In genomic region chr2:96163768-96164429, GRCh38 we compare ENCODE assay signal across 9 cellular contexts. TPM values are rescaled to one million over a fixed set of nuclear protein-coding genes. Genes with fewer than 3 reads are reported as not detected.
DNase-seq lines count a peak whose midpoint lies in the region; ATAC-seq, FAIRE-seq and TF ChIP-seq lines count a peak whose summit lies in the region.
"Had no signal": no experiment of that assay in that cellular context is flagged by ENCODE, and none has a peak within 500 bp of the region (broad histone marks: within the 10 kb centered on the region; RNA-seq: fewer than 3 reads in every experiment).

No MANE protein-coding gene starts in this region.

- WGBS in K562 (ENCODE audit: insufficient coverage, low coverage, missing lambda C conversion rate): 59% methylated on average over 8 of the region's 13 CpGs

- peak overlapping the region; percentile 51 for H2AFZ ChIP-seq in K562 (ENCODE audit: low read depth, low read length)

- H4K20me1 ChIP-seq in K562 (replicated peaks; ENCODE audit: control insufficient read depth, insufficient read depth, low read length): no peaks in the 10 kb centered on the region

- no TSS peak for BruUV-seq in K562 (replicated peaks; lab: Mats Ljungman, UMichigan)

- POLR2A ChIA-PET in K562 (lab: Yijun Ruan, JAX): interaction anchor here (0.7 kb wide), 1 partner anchor 11 kb away, joined by 4 read pairs; no protein-coding TSS in a partner anchor

- TF ChIP-seq EP300 in K562 (IDR thresholded peaks at IDR 0.05; ENCODE audit: low read length): no peak

- no peaks in the 10 kb centered on the region for H3K9me1 ChIP-seq in K562 (ENCODE audit: control insufficient read depth, insufficient read depth, low read length)

- no peak overlapping the region for H3K4me2 ChIP-seq in K562 (ENCODE audit: insufficient read depth, low read length)

- FAIRE-seq in GM12892 (lab: Jason Lieb, UNC): peak; percentile 97
- FAIRE-seq in K562 (lab: Jason Lieb, UNC): no peak

- ATAC-seq in GM21825 (IDR thresholded peaks at IDR 0.05; ENCODE audit: unreplicated experiment): peak; percentile 53
- peak; percentile 13; the same call in 1 of the 3 replicates for ATAC-seq in K562

- in situ Hi-C loops in K562 (cut with MboI): no loop called here

- H3K4me1 ChIP-seq in SJCRH30 (peaks cover 46% of the 10 kb centered on the region), K562 (replicated peaks in 1 of 2; ENCODE audit: control insufficient read depth in 2 of 2, insufficient read depth in 2 of 2, low read length in 2 of 2) (peaks cover 5 to 19% of the 10 kb centered on the region in 2 experiments)

- DNase-seq in GM12892 (ENCODE audit: insufficient read length) (peak; percentile 60), SJCRH30 (peak; percentile 64 to 65), K562 (ENCODE audit: extremely low read depth in 1 of 4, low spot score in 3 of 4) (no peak), mucosa of gallbladder (ENCODE audit: low spot score) (no peak), GF-D8 (lab: John Stamatoyannopoulos, UW) (no peak), dedifferentiated amniotic fluid mesenchymal stem cell (ENCODE audit: extremely low spot score) (no peak)
- peak in 2 of 3 donors; percentile 41 to 71 for DNase-seq in stimulated activated CD4-positive, alpha-beta T cell treated with anti-CD3 and anti-CD28 coated beads, TNF-alpha, amount 100 ng/mL, for 1 hour (ENCODE audit: low read depth in 3 of 3, low spot score in 1 of 3)

- no peaks in the 10 kb centered on the region for H3K36me3 ChIP-seq in SJCRH30
- no peaks in the 10 kb centered on the region for H3K36me3 ChIP-seq in K562 (ENCODE audit: control insufficient read depth, insufficient read depth, low read length)

- no peaks in the 10 kb centered on the region for H3K79me2 ChIP-seq in K562 (ENCODE audit: control insufficient read depth, insufficient read depth, low read length)

- H3K9ac ChIP-seq in K562 (ENCODE audit: insufficient read depth in 1 of 2, low read depth in 2 of 2, low read length in 2 of 2): peak overlapping the region in 1 of 2 experiments; percentile 71; a peak in 2 of 4 replicates

- CTCF ChIA-PET in K562 (lab: Yijun Ruan, JAX; ENCODE audit: low intra/inter-chr PET ratio): no interaction called here

- TF ChIP-seq POLR2A in GM12892 (IDR thresholded peaks at IDR 0.05; ENCODE audit: low read depth, low read length) (peak; percentile 71), K562 (conservative IDR thresholded peaks at IDR 0.05) (no peak)

- H3K9me3 ChIP-seq in SJCRH30 (replicated peaks): 0 out of 2 replicates have a peak, but pooled peaks cover 4% of the 10 kb centered on the region
- no peaks in the 10 kb centered on the region for H3K9me3 ChIP-seq in K562 (replicated peaks; ENCODE audit: control insufficient read depth, insufficient read depth, low read depth, low read length)

- no peak for TF ChIP-seq RAD21 in K562 (CRISPR knock-in tag; conservative IDR thresholded peaks at IDR 0.05 in 1 of 2, IDR thresholded peaks at IDR 0.05 in 1 of 2)

- H3K4me3 ChIP-seq in SJCRH30: no peak overlapping the region
- H3K4me3 ChIP-seq in K562: no peak overlapping the region

- no peak for TF ChIP-seq CTCF in K562 (IDR thresholded peaks at IDR 0.05 in 2 of 3, conservative IDR thresholded peaks at IDR 0.05 in 1 of 3; ENCODE audit: insufficient read depth in 2 of 3, low read depth in 1 of 3, low read length in 3 of 3)

- intact Hi-C loops in K562 (cut with micrococcal nuclease): no loop called here

- H3K27ac ChIP-seq in SJCRH30 (peak overlapping the region; percentile 74), K562 (ENCODE audit: extremely low read depth, low read depth, low read length) (no peak overlapping the region)

- H3K27me3 ChIP-seq in SJCRH30 (no peaks in the 10 kb centered on the region), K562 (ENCODE audit: control insufficient read depth in 2 of 2, insufficient read depth in 2 of 2, low read length in 2 of 2) (no peaks in the 10 kb centered on the region)

RNA-seq across cellular contexts. Expression of gene DUSP2, which starts 18.7 kb away (rescaled TPM):
- polyA plus RNA-seq in GM12892 (2012; ENCODE audit: missing spikeins): 160 TPM
- total RNA-seq in SJCRH30 (2014; rRNA removed; shearing (Covaris generic)): 0.67 and 1.0 TPM in 2 replicates
- 0.16 TPM in 1 of 2 replicates, not detected in the other for total RNA-seq in K562 (2011; cell fraction: chromatin; rRNA removed; ENCODE audit: low replicate concordance)
- total RNA-seq in K562 (2011; cell fraction: nucleolus; rRNA removed): 0.33 TPM in 1 of 2 replicates, not detected in the other
- total RNA-seq in K562 (2011; cell fraction: nucleoplasm; rRNA removed): not detected in 2 replicates
- total RNA-seq in K562 (2014; rRNA removed): not detected in 2 replicates
- not detected in 2 replicates for total RNA-seq in K562 (2014; rRNA removed; fragmentation: Illumina TruSeq; extraction: Trizol)
- not detected in 2 replicates for total RNA-seq in K562 (2015; rRNA removed; fragmentation: Illumina TruSeq; extraction: Trizol)
- total RNA-seq in K562 (2021): 0.18 and 0.42 TPM in 2 replicates
- 0.04 TPM in 1 of 2 replicates, not detected in the other for polyA plus RNA-seq in K562 (2011; rRNA removed)
- polyA plus RNA-seq in K562 (2011; cell fraction: cytosol; rRNA removed): 0.06 and 0.07 TPM in 2 replicates
- polyA plus RNA-seq in K562 (2011; cell fraction: nucleus; rRNA removed): 0.14 and 0.64 TPM in 2 replicates
- 0.08 TPM in 1 of 2 replicates, not detected in the other for polyA plus RNA-seq in K562 (2012)
- not detected in 2 replicates for polyA plus RNA-seq in K562 (2014; fragmentation: Illumina TruSeq; extraction: Trizol)
- not detected for polyA plus RNA-seq in K562 (2014; fragmentation: Nextera tagmentation; extraction: Ambion mirVana)
- not detected in 2 replicates for polyA plus RNA-seq in K562 (2014; rRNA removed)
- polyA minus RNA-seq in K562 (2011; rRNA and poly(A)+ RNA removed): not detected in 2 replicates
- polyA minus RNA-seq in K562 (2011; cell fraction: cytosol; rRNA and poly(A)+ RNA removed): 0.76 and 1.8 TPM in 2 replicates
- 0.40 and 0.89 TPM in 2 replicates for polyA minus RNA-seq in K562 (2011; cell fraction: nucleus; rRNA and poly(A)+ RNA removed)
- 11.3 TPM for total RNA-seq in mucosa of gallbladder

RNA-seq across cellular contexts. Expression of gene ASTL, which starts 25.6 kb away (rescaled TPM):
- polyA plus RNA-seq in GM12892 (2012; ENCODE audit: missing spikeins): 1.3 TPM
- not detected in 2 replicates for total RNA-seq in SJCRH30 (2014; rRNA removed; shearing (Covaris generic))
- total RNA-seq in K562 (2011; cell fraction: chromatin; rRNA removed; ENCODE audit: low replicate concordance): not detected in 2 replicates
- not detected in 2 replicates for total RNA-seq in K562 (2011; cell fraction: nucleolus; rRNA removed)
- not detected in 2 replicates for total RNA-seq in K562 (2011; cell fraction: nucleoplasm; rRNA removed)
- total RNA-seq in K562 (2014; rRNA removed) (not detected in 2 replicates), K562 (2014; rRNA removed; fragmentation: Illumina TruSeq; extraction: Trizol) (not detected in 2 replicates), K562 (2015; rRNA removed; fragmentation: Illumina TruSeq; extraction: Trizol) (not detected in 2 replicates), K562 (2021) (not detected in 2 replicates), mucosa of gallbladder (not detected)
- polyA plus RNA-seq in K562 (2011; rRNA removed) (not detected in 2 replicates), K562 (2014; fragmentation: Illumina TruSeq; extraction: Trizol) (not detected in 2 replicates), K562 (2014; fragmentation: Nextera tagmentation; extraction: Ambion mirVana) (not detected), K562 (2014; rRNA removed) (not detected in 2 replicates)
- polyA plus RNA-seq in K562 (2011; cell fraction: cytosol; rRNA removed): not detected in 2 replicates
- polyA plus RNA-seq in K562 (2011; cell fraction: nucleus; rRNA removed): not detected in 2 replicates
- polyA plus RNA-seq in K562 (2012): not detected in 2 replicates
- not detected in 2 replicates for polyA minus RNA-seq in K562 (2011; rRNA and poly(A)+ RNA removed)
- polyA minus RNA-seq in K562 (2011; cell fraction: cytosol; rRNA and poly(A)+ RNA removed): not detected in 2 replicates
- polyA minus RNA-seq in K562 (2011; cell fraction: nucleus; rRNA and poly(A)+ RNA removed): not detected in 2 replicates
- total RNA-seq: glomerular endothelial cell had no signal

RNA-seq across cellular contexts. Expression of gene STARD7, which starts 44.7 kb away (rescaled TPM):
- polyA plus RNA-seq in GM12892 (2012; ENCODE audit: missing spikeins): 95.5 TPM
- 232 and 243 TPM in 2 replicates for total RNA-seq in SJCRH30 (2014; rRNA removed; shearing (Covaris generic))
- total RNA-seq in K562 (2011; cell fraction: chromatin; rRNA removed; ENCODE audit: low replicate concordance): 162 and 181 TPM in 2 replicates
- total RNA-seq in K562 (2011; cell fraction: nucleolus; rRNA removed): 102 and 117 TPM in 2 replicates
- 122 and 139 TPM in 2 replicates for total RNA-seq in K562 (2011; cell fraction: nucleoplasm; rRNA removed)
- total RNA-seq in K562 (2014; rRNA removed): 147 and 306 TPM in 2 replicates
- total RNA-seq in K562 (2014; rRNA removed; fragmentation: Illumina TruSeq; extraction: Trizol): 173 and 193 TPM in 2 replicates
- 170 and 173 TPM in 2 replicates for total RNA-seq in K562 (2015; rRNA removed; fragmentation: Illumina TruSeq; extraction: Trizol)
- 192 and 196 TPM in 2 replicates for total RNA-seq in K562 (2021)
- 95.3 and 108 TPM in 2 replicates for polyA plus RNA-seq in K562 (2011; rRNA removed)
- polyA plus RNA-seq in K562 (2011; cell fraction: cytosol; rRNA removed): 41.7 and 76.2 TPM in 2 replicates
- 118 and 127 TPM in 2 replicates for polyA plus RNA-seq in K562 (2011; cell fraction: nucleus; rRNA removed)
- polyA plus RNA-seq in K562 (2012): 80.3 and 106 TPM in 2 replicates
- 136 and 145 TPM in 2 replicates for polyA plus RNA-seq in K562 (2014; fragmentation: Illumina TruSeq; extraction: Trizol)
- 100 to 1,000 TPM in 1 of 2 experiments, 10 to 100 TPM in 1; 90.9 to 140 TPM for polyA plus RNA-seq in K562 (2014; fragmentation: Nextera tagmentation; extraction: Ambion mirVana)
- 103 and 122 TPM in 2 replicates for polyA plus RNA-seq in K562 (2014; rRNA removed)
- polyA minus RNA-seq in K562 (2011; rRNA and poly(A)+ RNA removed): 143 and 146 TPM in 2 replicates
- polyA minus RNA-seq in K562 (2011; cell fraction: cytosol; rRNA and poly(A)+ RNA removed): 72.4 and 78.6 TPM in 2 replicates
- polyA minus RNA-seq in K562 (2011; cell fraction: nucleus; rRNA and poly(A)+ RNA removed): 76.7 and 83.3 TPM in 2 replicates
- 117 TPM for total RNA-seq in mucosa of gallbladder

RNA-seq across cellular contexts. Expression of gene ADRA2B, which starts 47.5 kb away (rescaled TPM):
- polyA plus RNA-seq in GM12892 (2012; ENCODE audit: missing spikeins): not detected
- not detected in 2 replicates for total RNA-seq in SJCRH30 (2014; rRNA removed; shearing (Covaris generic))
- total RNA-seq in K562 (2011; cell fraction: chromatin; rRNA removed; ENCODE audit: low replicate concordance): 0.07 and 0.11 TPM in 2 replicates
- total RNA-seq in K562 (2011; cell fraction: nucleolus; rRNA removed): 0.13 and 0.17 TPM in 2 replicates
- not detected in 2 replicates for total RNA-seq in K562 (2011; cell fraction: nucleoplasm; rRNA removed)
- not detected in 2 replicates for total RNA-seq in K562 (2014; rRNA removed)
- total RNA-seq in K562 (2014; rRNA removed; fragmentation: Illumina TruSeq; extraction: Trizol): not detected in 2 replicates
- total RNA-seq in K562 (2015; rRNA removed; fragmentation: Illumina TruSeq; extraction: Trizol): not detected in 2 replicates
- not detected in 2 replicates for total RNA-seq in K562 (2021)
- polyA plus RNA-seq in K562 (2011; rRNA removed): not detected in 2 replicates
- polyA plus RNA-seq in K562 (2011; cell fraction: cytosol; rRNA removed): 0.04 TPM in 1 of 2 replicates, not detected in the other
- polyA plus RNA-seq in K562 (2011; cell fraction: nucleus; rRNA removed): 0.14 and 0.27 TPM in 2 replicates
- polyA plus RNA-seq in K562 (2012): 0.03 TPM in 1 of 2 replicates, not detected in the other
- polyA plus RNA-seq in K562 (2014; fragmentation: Illumina TruSeq; extraction: Trizol): not detected in 2 replicates
- not detected for polyA plus RNA-seq in K562 (2014; fragmentation: Nextera tagmentation; extraction: Ambion mirVana)
- not detected in 2 replicates for polyA plus RNA-seq in K562 (2014; rRNA removed)
- polyA minus RNA-seq in K562 (2011; rRNA and poly(A)+ RNA removed): not detected in 2 replicates
- polyA minus RNA-seq in K562 (2011; cell fraction: cytosol; rRNA and poly(A)+ RNA removed): not detected in 2 replicates
- not detected in 2 replicates for polyA minus RNA-seq in K562 (2011; cell fraction: nucleus; rRNA and poly(A)+ RNA removed)
- 0.95 TPM for total RNA-seq in mucosa of gallbladder
- total RNA-seq: glomerular endothelial cell had no signal

Comparison
In these comparisons a context has a peak if more than half of its experiments do, and no peak if none do; other contexts are left out.
1. DNase-seq: peak in GM12892 (single experiment), SJCRH30 (2 of 2) and stimulated activated CD4-positive, alpha-beta T cell treated with anti-CD3 and anti-CD28 coated beads, TNF-alpha, amount 100 ng/mL, for 1 hour (2 of 3); none in K562 (0 of 4), mucosa of gallbladder (single experiment), GF-D8 (single experiment) and dedifferentiated amniotic fluid mesenchymal stem cell (single experiment).